18 cellular contexts compared by ENCODE assay signal in genomic region chr12:14573118-14573517, GRCh38. TPM values are rescaled to one million over a fixed set of nuclear protein-coding genes. Genes with fewer than 3 reads are reported as not detected.
DNase-seq lines count a peak whose midpoint lies in the region; ATAC-seq and TF ChIP-seq lines count a peak whose summit lies in the region.
"Had no signal": no experiment of that assay in that cellular context is flagged by ENCODE, and none has a peak within 500 bp of the region (broad histone marks: within the 10 kb centered on the region; RNA-seq: fewer than 3 reads in every experiment).

No MANE protein-coding gene starts in this region.

- H3K27ac ChIP-seq in left ventricle myocardium inferior (replicated peaks) (no peak overlapping the region), right cardiac atrium (ENCODE audit: low read length) (no peak overlapping the region), neutrophil (peak overlapping the region; percentile 82)

- no peak overlapping the region for H3K4me3 ChIP-seq in left ventricle myocardium inferior
- no peak overlapping the region for H3K4me3 ChIP-seq in right cardiac atrium (ENCODE audit: low read length)
- H3K4me3 ChIP-seq in neutrophil (ENCODE audit: low read depth in 1 of 2, low read length in 1 of 2), result no peak overlapping the region
- H3K4me3 ChIP-seq: GM12878, GM23338 had no signal

- H3K36me3 ChIP-seq in left ventricle myocardium inferior (no peaks in the 10 kb centered on the region), neutrophil (no peaks in the 10 kb centered on the region)

- H3K4me1 ChIP-seq in left ventricle myocardium inferior (peaks cover 15% of the 10 kb centered on the region), right cardiac atrium (ENCODE audit: control insufficient read depth, insufficient read depth, low read length) (no peaks in the 10 kb centered on the region), neutrophil (ENCODE audit: control insufficient read depth in 1 of 2, insufficient read depth in 1 of 2, low read depth in 1 of 2, low read length in 1 of 2) (peaks cover 97 to 99% of the 10 kb centered on the region in 2 experiments)

- peak; percentile 66 for ATAC-seq in Right ventricle myocardium superior (ENCODE audit: poor library complexity)
- peak; percentile 81 for ATAC-seq in left ventricle myocardium superior
- ATAC-seq in right cardiac atrium, result no peak
- ATAC-seq: GM23338, HCT116 had no signal

- TF ChIP-seq CTCF in left ventricle myocardium inferior (IDR thresholded peaks at IDR 0.05; ENCODE audit: borderline replicate concordance) (no peak), neutrophil (IDR thresholded peaks at IDR 0.05) (no peak)

- WGBS in right cardiac atrium, result 68% methylated on average over 5 of the region's 5 CpGs

- H3K9me3 ChIP-seq in left ventricle myocardium inferior (replicated peaks) (no peaks in the 10 kb centered on the region), right cardiac atrium (ENCODE audit: control insufficient read depth, low read length) (no peaks in the 10 kb centered on the region), neutrophil (no peaks in the 10 kb centered on the region)

- intact Hi-C loops in Right ventricle myocardium superior (cut with DNase I), result no loop called here
- intact Hi-C loops in left ventricle myocardium inferior (cut with micrococcal nuclease), result no loop called here
- intact Hi-C loops in left ventricle myocardium superior (cut with micrococcal nuclease), result no loop called here
- intact Hi-C loops in right cardiac atrium (cut with DNase I), result no loop called here

- H3K27me3 ChIP-seq in left ventricle myocardium inferior (ENCODE audit: low read depth) (no peaks in the 10 kb centered on the region), right cardiac atrium (ENCODE audit: control insufficient read depth, insufficient read depth) (no peaks in the 10 kb centered on the region), neutrophil (no peaks in the 10 kb centered on the region)

- DNase-seq in Right ventricle myocardium superior (no peak), left ventricle myocardium inferior (no peak), left ventricle myocardium superior (peak; percentile 46), right cardiac atrium (no peak), NCI-H2196 treated with DMSO at 0.1 percent for 48 hours (lab: John Stamatoyannopoulos, UW; ENCODE audit: unreplicated experiment) (no peak)
- DNase-seq: C1 segment of cervical spinal cord; Calu3; CD4-positive, alpha-beta memory T cell; EL; GDM1; H9 had no signal

RNA-seq across cellular contexts. Expression of gene PLBD1, which starts 5.4 kb away (rescaled TPM):
- total RNA-seq in Right ventricle myocardium superior (23.8 TPM), left ventricle myocardium inferior (29.1 TPM), left ventricle myocardium superior (24.7 TPM), right cardiac atrium (10 to 100 TPM; 22.1 to 30.9 (median 23.9) TPM)
- polyA plus RNA-seq in right cardiac atrium, result 12.7 TPM
- total RNA-seq: A172, A673, H4 had no signal

Comparison
In these comparisons a context has a peak if more than half of its experiments do, and no peak if none do; other contexts are left out.
1. ATAC-seq: peak in Right ventricle myocardium superior (single experiment) and left ventricle myocardium superior (single experiment); none in right cardiac atrium (0 of 2).